11 cellular contexts compared by ENCODE assay signal in genomic region chr22:37625737-37626136, GRCh38. TPM values are rescaled to one million over a fixed set of nuclear protein-coding genes. Genes with fewer than 3 reads are reported as not detected.
A peak's percentile ranks its signal among the peaks of the same experiment; 100 is the strongest.
DNase-seq lines count a peak whose midpoint lies in the region; ATAC-seq and TF ChIP-seq lines count a peak whose summit lies in the region.
"Had no signal": no experiment of that assay in that cellular context is flagged by ENCODE, and none has a peak within 500 bp of the region (broad histone marks: within the 10 kb centered on the region; RNA-seq: fewer than 3 reads in every experiment).

No MANE protein-coding gene starts in this region.

- TF ChIP-seq POLR2A in spleen (IDR thresholded peaks at IDR 0.05), result no peak

- H3K9me2 ChIP-seq in SU-DHL-6 (replicated peaks; ENCODE audit: insufficient read depth, low read length) (no peaks in the 10 kb centered on the region), hepatocyte (replicated peaks; ENCODE audit: insufficient read depth) (no peaks in the 10 kb centered on the region)

- H3K4me3 ChIP-seq in CD4-positive, alpha-beta memory T cell (ENCODE audit: low read length in 2 of 2), result no peak overlapping the region
- H3K4me3 ChIP-seq in SU-DHL-6 (ENCODE audit: insufficient read depth, low read length, poor library complexity, severe bottlenecking) (no peak overlapping the region), hepatocyte (no peak overlapping the region), spleen (no peak overlapping the region), H7 (ENCODE audit: insufficient read depth, low read depth, low read length) (no peak overlapping the region)

- peaks cover 58% of the 10 kb centered on the region for H3K4me1 ChIP-seq in CD4-positive, alpha-beta memory T cell (ENCODE audit: insufficient read depth, low read length)
- H3K4me1 ChIP-seq in hepatocyte (ENCODE audit: insufficient read depth), result peaks cover 9% of the 10 kb centered on the region
- peaks cover 36 to 71% (median 54%) of the 10 kb centered on the region in 6 donors for H3K4me1 ChIP-seq in spleen

- ATAC-seq in GM18517 (IDR thresholded peaks at IDR 0.05; ENCODE audit: unreplicated experiment), result no peak
- ATAC-seq: activated T-cell treated with anti-CD3 and anti-CD28 coated beads, Interleukin-2, amount 50 U/mL, for 4 hours had no signal

- no peaks in the 10 kb centered on the region for H3K9me3 Mint-ChIP-seq in CD4-positive, alpha-beta memory T cell
- H3K9me3 Mint-ChIP-seq: activated T-cell treated with anti-CD3 and anti-CD28 coated beads, Interleukin-2, amount 50 U/mL, for 4 hours had no signal

- H3K4me1 Mint-ChIP-seq in CD4-positive, alpha-beta memory T cell, result peaks cover 22 to 64% (median 42%) of the 10 kb centered on the region in 4 donors

- H3K9ac ChIP-seq in SU-DHL-6 (ENCODE audit: low read length), result 0 out of 2 replicates have a peak overlapping the region, but pooled peaks have one; percentile 8

- peaks cover 2% of the 10 kb centered on the region for H3K36me3 ChIP-seq in CD4-positive, alpha-beta memory T cell (ENCODE audit: insufficient read depth, low read length)
- H3K36me3 ChIP-seq in SU-DHL-6 (ENCODE audit: low read length), result no peaks in the 10 kb centered on the region
- H3K36me3 ChIP-seq in hepatocyte (replicated peaks; ENCODE audit: insufficient read depth, low read depth), result no peaks in the 10 kb centered on the region
- H3K36me3 ChIP-seq in spleen, result peaks cover 0 to 87% (median 31%) of the 10 kb centered on the region in 6 donors
- peaks cover 28% of the 10 kb centered on the region for H3K36me3 ChIP-seq in H7 (replicated peaks; ENCODE audit: control insufficient read depth, insufficient read depth, low read length)

- CTCF ChIA-PET in CD4-positive, alpha-beta memory T cell (lab: Charles Lee; ENCODE audit: partially characterized antibody), result interaction anchor here (0.9 to 22.8 kb wide), 6 partner anchors 14 to 57 kb away, joined by 3 to 493 read pairs (median 6); partner anchors contain the start of genes GGA1, NOL12 and SH3BP1

- peak overlapping the region; percentile 19 to 90 (median 75) for H3K27ac Mint-ChIP-seq in CD4-positive, alpha-beta memory T cell

- no peaks in the 10 kb centered on the region for H3K27me3 ChIP-seq in CD4-positive, alpha-beta memory T cell (ENCODE audit: insufficient read depth, low read length)
- H3K27me3 ChIP-seq in SU-DHL-6 (ENCODE audit: low read length), result no peaks in the 10 kb centered on the region
- no peaks in the 10 kb centered on the region for H3K27me3 ChIP-seq in hepatocyte
- H3K27me3 ChIP-seq in spleen (replicated peaks in 1 of 7), result no peaks in the 10 kb centered on the region
- no peaks in the 10 kb centered on the region for H3K27me3 ChIP-seq in H7 (ENCODE audit: control insufficient read depth, insufficient read depth, low read length)

- no peaks in the 10 kb centered on the region for H4K20me1 ChIP-seq in SU-DHL-6 (ENCODE audit: low read depth, low read length)
- no peaks in the 10 kb centered on the region for H4K20me1 ChIP-seq in hepatocyte (ENCODE audit: insufficient read depth, poor library complexity, severe bottlenecking)

- peaks cover 16% of the 10 kb centered on the region for H3F3A ChIP-seq in SU-DHL-6 (ENCODE audit: insufficient read depth)

- POLR2A ChIA-PET in CD4-positive, alpha-beta memory T cell (lab: Charles Lee; ENCODE audit: partially characterized antibody), result interaction anchor here (1.0 to 12.8 kb wide), 9 partner anchors 8 to 60 kb away, joined by 3 to 247 read pairs (median 21); partner anchors contain the start of genes GGA1, LGALS1, NOL12 and SH3BP1

- 90% methylated on average over 13 of the region's 14 CpGs for WGBS in hepatocyte (ENCODE audit: low lambda C conversion rate, missing lambda C conversion rate)
- WGBS in spleen, 5 donors, result 88 to 95% (median 90%) methylated on average over 10 to 14 of the region's 14 CpGs

- H3K4me3 Mint-ChIP-seq in CD4-positive, alpha-beta memory T cell, result peak overlapping the region in 2 of 8 donors; percentile 17 to 44

- peak overlapping the region; percentile 38 for H3K4me2 ChIP-seq in SU-DHL-6 (ENCODE audit: low read depth, low read length, poor library complexity, severe bottlenecking)
- H3K4me2 ChIP-seq in hepatocyte, result no peak overlapping the region

- intact Hi-C loops in CD4-positive, alpha-beta memory T cell (cut with micrococcal nuclease), result no loop called here
- intact Hi-C loops in spleen (cut with DNase I; ENCODE audit: low total_unique reads), result no loop called here

- no peak for TF ChIP-seq CTCF in SU-DHL-6 (IDR thresholded peaks at IDR 0.05; ENCODE audit: insufficient read depth, low read length, poor library complexity, severe bottlenecking)
- no peak for TF ChIP-seq CTCF in hepatocyte (IDR thresholded peaks at IDR 0.05; ENCODE audit: poor library complexity)
- TF ChIP-seq CTCF in spleen (IDR thresholded peaks at IDR 0.05 in 8 of 11, conservative IDR thresholded peaks at IDR 0.05 in 3 of 11), result no peak

- no peaks in the 10 kb centered on the region for H3K27me3 Mint-ChIP-seq in CD4-positive, alpha-beta memory T cell

- no peak for DNase-seq in CD4-positive, alpha-beta memory T cell
- DNase-seq in hepatocyte (ENCODE audit: low spot score), result no peak
- DNase-seq in spleen, result no peak
- no peak for DNase-seq in H7
- DNase-seq in globus pallidus (ENCODE audit: low spot score), result no peak
- DNase-seq in NCI-H1105 (lab: John Stamatoyannopoulos, UW), result no peak
- DNase-seq: activated T-cell treated with anti-CD3 and anti-CD28 coated beads, Interleukin-2, amount 50 U/mL, for 4 hours; NCI-H2081 had no signal

- H3K36me3 Mint-ChIP-seq in CD4-positive, alpha-beta memory T cell, result peaks cover 3 to 11% of the 10 kb centered on the region in 2 donors

- H2AFZ ChIP-seq in SU-DHL-6 (ENCODE audit: low read depth, low read length, severe bottlenecking) (no peak overlapping the region), hepatocyte (no peak overlapping the region)

- H3K27ac ChIP-seq in CD4-positive, alpha-beta memory T cell (ENCODE audit: low read depth, low read length), result peak overlapping the region; percentile 57
- H3K27ac ChIP-seq in SU-DHL-6 (ENCODE audit: low read depth, low read length), result peak overlapping the region; percentile 85
- peak overlapping the region; percentile 74 for H3K27ac ChIP-seq in hepatocyte
- peak overlapping the region in 7 of 8 donors; percentile 23 to 96 (median 82) for H3K27ac ChIP-seq in spleen

- H3K79me2 ChIP-seq in SU-DHL-6 (ENCODE audit: insufficient read depth, low read length) (no peaks in the 10 kb centered on the region), hepatocyte (no peaks in the 10 kb centered on the region)

- no peaks in the 10 kb centered on the region for H3K9me3 ChIP-seq in CD4-positive, alpha-beta memory T cell (ENCODE audit: control insufficient read depth in 1 of 2, low read length in 2 of 2)
- H3K9me3 ChIP-seq in SU-DHL-6 (ENCODE audit: insufficient read depth, low read length), result no peaks in the 10 kb centered on the region
- H3K9me3 ChIP-seq in hepatocyte (ENCODE audit: low read depth), result no peaks in the 10 kb centered on the region
- H3K9me3 ChIP-seq in spleen, result no peaks in the 10 kb centered on the region

RNA-seq across cellular contexts. Expression of gene SH3BP1, which starts 13.7 kb away (rescaled TPM):
- 10 to 100 TPM; 84.0 to 89.2 TPM for total RNA-seq in CD4-positive, alpha-beta memory T cell
- 10 to 100 TPM; 17.6 to 30.3 TPM for polyA plus RNA-seq in CD4-positive, alpha-beta memory T cell
- total RNA-seq in hepatocyte (6.4 and 14.0 TPM in 2 replicates), spleen (10 to 100 TPM; 38.0 to 78.9 (median 61.2) TPM)
- polyA plus RNA-seq in hepatocyte (12.3 and 21.6 TPM in 2 replicates), spleen (10 to 100 TPM; 17.7 to 51.7 (median 35.2) TPM)
- 30.0 and 35.2 TPM in 2 replicates for total RNA-seq in H7 (2014; rRNA removed; shearing (Covaris generic))

RNA-seq across cellular contexts. Expression of gene GGA1, which starts 17.1 kb away (rescaled TPM):
- 100 to 1,000 TPM; 108 to 109 TPM for total RNA-seq in CD4-positive, alpha-beta memory T cell
- polyA plus RNA-seq in CD4-positive, alpha-beta memory T cell, result 10 to 100 TPM; 16.3 to 26.7 TPM
- 25.5 and 30.2 TPM in 2 replicates for total RNA-seq in hepatocyte
- 51.5 and 75.3 TPM in 2 replicates for polyA plus RNA-seq in hepatocyte
- total RNA-seq in spleen, result 100 to 1,000 TPM in 1 of 7 donors, 10 to 100 TPM in 6; 67.6 to 115 (median 82.6) TPM
- 100 to 1,000 TPM in 2 of 3 donors, 10 to 100 TPM in 1; 43.4 to 134 (median 121) TPM for polyA plus RNA-seq in spleen
- total RNA-seq in H7 (2014; rRNA removed; shearing (Covaris generic)), result 67.9 and 98.6 TPM in 2 replicates

RNA-seq across cellular contexts. Expression of gene PDXP, which starts 32.8 kb away (rescaled TPM):
- 1 to 10 TPM; 7.3 to 9.8 TPM for total RNA-seq in CD4-positive, alpha-beta memory T cell
- polyA plus RNA-seq in CD4-positive, alpha-beta memory T cell, result 1 to 10 TPM in 1 of 2 donors, under 1 TPM in 1; 0.38 to 7.1 TPM
- total RNA-seq in hepatocyte (15.0 and 18.3 TPM in 2 replicates), spleen (10 to 100 TPM in 5 of 7 donors, 1 to 10 TPM in 2; 9.3 to 17.8 (median 11.2) TPM)
- polyA plus RNA-seq in hepatocyte (25.0 and 27.6 TPM in 2 replicates), spleen (10 to 100 TPM; 14.7 to 26.6 (median 15.4) TPM)
- 54.1 and 60.9 TPM in 2 replicates for total RNA-seq in H7 (2014; rRNA removed; shearing (Covaris generic))

RNA-seq across cellular contexts. Expression of gene LGALS2, which starts 45.9 kb away (rescaled TPM):
- 1 to 10 TPM in 1 of 2 experiments, not detected in 1; 1.0 TPM for total RNA-seq in CD4-positive, alpha-beta memory T cell
- not detected for polyA plus RNA-seq in CD4-positive, alpha-beta memory T cell
- total RNA-seq in hepatocyte (60.1 and 80.9 TPM in 2 replicates), spleen (10 to 100 TPM in 5 of 7 donors, 1 to 10 TPM in 1, not detected in 1; 3.9 to 22.8 (median 12.8) TPM)
- polyA plus RNA-seq in hepatocyte (115 and 125 TPM in 2 replicates), spleen (10 to 100 TPM; 21.1 to 41.8 (median 25.5) TPM)
- not detected in 2 replicates for total RNA-seq in H7 (2014; rRNA removed; shearing (Covaris generic))
- total RNA-seq: activated T-cell treated with anti-CD3 and anti-CD28 coated beads, Interleukin-2, amount 50 U/mL, for 4 hours; cardiac septum had no signal

RNA-seq across cellular contexts. Expression of gene LGALS1, which starts 49.7 kb away (rescaled TPM):
- total RNA-seq in CD4-positive, alpha-beta memory T cell, result 10 to 100 TPM; 64.8 to 68.7 TPM
- polyA plus RNA-seq in CD4-positive, alpha-beta memory T cell, result 100 to 1,000 TPM; 315 to 358 TPM
- total RNA-seq in hepatocyte (780 and 875 TPM in 2 replicates), spleen (100 to 1,000 TPM; 158 to 544 (median 389) TPM)
- polyA plus RNA-seq in hepatocyte (565 and 568 TPM in 2 replicates), spleen (100 to 1,000 TPM; 371 to 519 (median 445) TPM)
- total RNA-seq in H7 (2014; rRNA removed; shearing (Covaris generic)), result 183 and 206 TPM in 2 replicates
